ENCODE assay signal across 1 cellular context in the genomic region with DNA sequence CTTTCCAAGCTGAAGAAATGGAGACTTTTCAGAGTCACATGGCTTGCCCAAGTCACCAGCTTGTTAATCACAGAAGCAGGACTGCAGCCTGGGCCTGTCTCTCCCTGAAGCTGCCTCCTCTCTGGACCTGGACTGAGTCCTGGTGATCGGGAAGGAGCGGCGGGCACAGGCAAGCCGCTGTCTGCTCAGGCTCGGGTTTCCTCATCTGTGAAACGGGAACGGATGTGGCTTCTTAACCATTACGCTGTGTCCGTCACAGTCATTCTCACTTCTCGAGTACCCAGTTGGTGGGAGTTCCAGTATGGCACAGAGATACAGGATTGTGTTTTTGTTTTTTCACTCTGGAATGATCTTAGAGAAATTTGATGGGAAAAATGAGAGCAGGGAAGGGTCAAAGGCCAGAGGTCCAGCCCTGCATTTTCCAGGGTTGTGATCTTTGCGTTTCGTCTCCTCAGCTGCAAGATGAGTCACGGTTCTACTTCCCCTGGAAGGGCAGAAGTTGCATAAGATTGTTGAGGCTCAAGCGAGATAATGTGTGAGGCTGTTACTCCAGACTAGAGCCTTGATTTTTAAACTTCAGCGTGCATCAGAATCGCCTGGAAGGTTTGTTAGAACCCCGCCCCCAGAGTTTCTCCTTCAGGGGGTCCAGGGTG.
TF ChIP-seq lines count a peak whose summit lies in the region.

No MANE protein-coding gene starts in this region.

TF ChIP-seq in K562, 482 proteins besides CTCF, POLR2A, EP300 and RAD21 (continued from another document and continues in another):
- TF ChIP-seq MYNN (IDR thresholded peaks at IDR 0.05): no peak
- TF ChIP-seq MYNN (CRISPR knock-in tag; IDR thresholded peaks at IDR 0.05): no peak
- no peak for TF ChIP-seq CBX2 (IDR thresholded peaks at IDR 0.05; ENCODE audit: insufficient read depth, low read length, poor library complexity, severe bottlenecking)
- TF ChIP-seq, protein P1, sequence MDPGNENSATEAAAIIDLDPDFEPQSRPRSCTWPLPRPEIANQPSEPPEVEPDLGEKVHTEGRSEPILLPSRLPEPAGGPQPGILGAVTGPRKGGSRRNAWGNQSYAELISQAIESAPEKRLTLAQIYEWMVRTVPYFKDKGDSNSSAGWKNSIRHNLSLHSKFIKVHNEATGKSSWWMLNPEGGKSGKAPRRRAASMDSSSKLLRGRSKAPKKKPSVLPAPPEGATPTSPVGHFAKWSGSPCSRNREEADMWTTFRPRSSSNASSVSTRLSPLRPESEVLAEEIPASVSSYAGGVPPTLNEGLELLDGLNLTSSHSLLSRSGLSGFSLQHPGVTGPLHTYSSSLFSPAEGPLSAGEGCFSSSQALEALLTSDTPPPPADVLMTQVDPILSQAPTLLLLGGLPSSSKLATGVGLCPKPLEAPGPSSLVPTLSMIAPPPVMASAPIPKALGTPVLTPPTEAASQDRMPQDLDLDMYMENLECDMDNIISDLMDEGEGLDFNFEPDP (CRISPR knock-in tag; IDR thresholded peaks at IDR 0.05): no peak
- no peak for TF ChIP-seq HEY1 (CRISPR knock-in tag; IDR thresholded peaks at IDR 0.05; ENCODE audit: borderline replicate concordance)
- peak; percentile 63; the same call in 1 of the 2 replicates for TF ChIP-seq ZNF589 (CRISPR knock-in tag; IDR thresholded peaks at IDR 0.05; ENCODE audit: low read depth)
- TF ChIP-seq POLR3A (IDR thresholded peaks at IDR 0.05; ENCODE audit: borderline replicate concordance, extremely low read depth, insufficient read depth, insufficient read length): no peak
- no peak for TF ChIP-seq ARID2 (IDR thresholded peaks at IDR 0.05)
- TF ChIP-seq, protein P2, sequence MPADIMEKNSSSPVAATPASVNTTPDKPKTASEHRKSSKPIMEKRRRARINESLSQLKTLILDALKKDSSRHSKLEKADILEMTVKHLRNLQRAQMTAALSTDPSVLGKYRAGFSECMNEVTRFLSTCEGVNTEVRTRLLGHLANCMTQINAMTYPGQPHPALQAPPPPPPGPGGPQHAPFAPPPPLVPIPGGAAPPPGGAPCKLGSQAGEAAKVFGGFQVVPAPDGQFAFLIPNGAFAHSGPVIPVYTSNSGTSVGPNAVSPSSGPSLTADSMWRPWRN (IDR thresholded peaks at IDR 0.05; ENCODE audit: low read depth): no peak
- TF ChIP-seq ZSCAN29 (IDR thresholded peaks at IDR 0.05): no peak
- TF ChIP-seq, protein P3, sequence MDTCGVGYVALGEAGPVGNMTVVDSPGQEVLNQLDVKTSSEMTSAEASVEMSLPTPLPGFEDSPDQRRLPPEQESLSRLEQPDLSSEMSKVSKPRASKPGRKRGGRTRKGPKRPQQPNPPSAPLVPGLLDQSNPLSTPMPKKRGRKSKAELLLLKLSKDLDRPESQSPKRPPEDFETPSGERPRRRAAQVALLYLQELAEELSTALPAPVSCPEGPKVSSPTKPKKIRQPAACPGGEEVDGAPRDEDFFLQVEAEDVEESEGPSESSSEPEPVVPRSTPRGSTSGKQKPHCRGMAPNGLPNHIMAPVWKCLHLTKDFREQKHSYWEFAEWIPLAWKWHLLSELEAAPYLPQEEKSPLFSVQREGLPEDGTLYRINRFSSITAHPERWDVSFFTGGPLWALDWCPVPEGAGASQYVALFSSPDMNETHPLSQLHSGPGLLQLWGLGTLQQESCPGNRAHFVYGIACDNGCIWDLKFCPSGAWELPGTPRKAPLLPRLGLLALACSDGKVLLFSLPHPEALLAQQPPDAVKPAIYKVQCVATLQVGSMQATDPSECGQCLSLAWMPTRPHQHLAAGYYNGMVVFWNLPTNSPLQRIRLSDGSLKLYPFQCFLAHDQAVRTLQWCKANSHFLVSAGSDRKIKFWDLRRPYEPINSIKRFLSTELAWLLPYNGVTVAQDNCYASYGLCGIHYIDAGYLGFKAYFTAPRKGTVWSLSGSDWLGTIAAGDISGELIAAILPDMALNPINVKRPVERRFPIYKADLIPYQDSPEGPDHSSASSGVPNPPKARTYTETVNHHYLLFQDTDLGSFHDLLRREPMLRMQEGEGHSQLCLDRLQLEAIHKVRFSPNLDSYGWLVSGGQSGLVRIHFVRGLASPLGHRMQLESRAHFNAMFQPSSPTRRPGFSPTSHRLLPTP (IDR thresholded peaks at IDR 0.05; ENCODE audit: borderline replicate concordance, extremely low read depth, insufficient read length): no peak
- TF ChIP-seq KHSRP (IDR thresholded peaks at IDR 0.05): no peak
- TF ChIP-seq, protein P4, sequence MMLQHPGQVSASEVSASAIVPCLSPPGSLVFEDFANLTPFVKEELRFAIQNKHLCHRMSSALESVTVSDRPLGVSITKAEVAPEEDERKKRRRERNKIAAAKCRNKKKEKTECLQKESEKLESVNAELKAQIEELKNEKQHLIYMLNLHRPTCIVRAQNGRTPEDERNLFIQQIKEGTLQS (IDR thresholded peaks at IDR 0.05): peak; percentile 94
- TF ChIP-seq, protein P4 (CRISPR knock-in tag; conservative IDR thresholded peaks at IDR 0.05): no peak
- TF ChIP-seq, protein P5, sequence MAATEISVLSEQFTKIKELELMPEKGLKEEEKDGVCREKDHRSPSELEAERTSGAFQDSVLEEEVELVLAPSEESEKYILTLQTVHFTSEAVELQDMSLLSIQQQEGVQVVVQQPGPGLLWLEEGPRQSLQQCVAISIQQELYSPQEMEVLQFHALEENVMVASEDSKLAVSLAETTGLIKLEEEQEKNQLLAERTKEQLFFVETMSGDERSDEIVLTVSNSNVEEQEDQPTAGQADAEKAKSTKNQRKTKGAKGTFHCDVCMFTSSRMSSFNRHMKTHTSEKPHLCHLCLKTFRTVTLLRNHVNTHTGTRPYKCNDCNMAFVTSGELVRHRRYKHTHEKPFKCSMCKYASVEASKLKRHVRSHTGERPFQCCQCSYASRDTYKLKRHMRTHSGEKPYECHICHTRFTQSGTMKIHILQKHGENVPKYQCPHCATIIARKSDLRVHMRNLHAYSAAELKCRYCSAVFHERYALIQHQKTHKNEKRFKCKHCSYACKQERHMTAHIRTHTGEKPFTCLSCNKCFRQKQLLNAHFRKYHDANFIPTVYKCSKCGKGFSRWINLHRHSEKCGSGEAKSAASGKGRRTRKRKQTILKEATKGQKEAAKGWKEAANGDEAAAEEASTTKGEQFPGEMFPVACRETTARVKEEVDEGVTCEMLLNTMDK (IDR thresholded peaks at IDR 0.05; ENCODE audit: borderline replicate concordance, insufficient read depth, low read depth, low read length, poor library complexity, severe bottlenecking): no peak
- peak; percentile 88 for TF ChIP-seq DPF2 (IDR thresholded peaks at IDR 0.05)
- peak; percentile 52 for TF ChIP-seq SPI1 (IDR thresholded peaks at IDR 0.05; ENCODE audit: borderline replicate concordance, low read depth, low read length)
- peak; percentile 72; the same call in 1 of the 2 replicates for TF ChIP-seq EHMT2 (IDR thresholded peaks at IDR 0.05)
- TF ChIP-seq TEAD1 (CRISPR knock-in tag; IDR thresholded peaks at IDR 0.05): no peak
- no peak for TF ChIP-seq CCAR2 (IDR thresholded peaks at IDR 0.05; ENCODE audit: low read depth, low read length)
- no peak for TF ChIP-seq FOXK2 (conservative IDR thresholded peaks at IDR 0.05 in 1 of 2, IDR thresholded peaks at IDR 0.05 in 1 of 2; ENCODE audit: low read depth in 2 of 2)
- TF ChIP-seq, protein P6, sequence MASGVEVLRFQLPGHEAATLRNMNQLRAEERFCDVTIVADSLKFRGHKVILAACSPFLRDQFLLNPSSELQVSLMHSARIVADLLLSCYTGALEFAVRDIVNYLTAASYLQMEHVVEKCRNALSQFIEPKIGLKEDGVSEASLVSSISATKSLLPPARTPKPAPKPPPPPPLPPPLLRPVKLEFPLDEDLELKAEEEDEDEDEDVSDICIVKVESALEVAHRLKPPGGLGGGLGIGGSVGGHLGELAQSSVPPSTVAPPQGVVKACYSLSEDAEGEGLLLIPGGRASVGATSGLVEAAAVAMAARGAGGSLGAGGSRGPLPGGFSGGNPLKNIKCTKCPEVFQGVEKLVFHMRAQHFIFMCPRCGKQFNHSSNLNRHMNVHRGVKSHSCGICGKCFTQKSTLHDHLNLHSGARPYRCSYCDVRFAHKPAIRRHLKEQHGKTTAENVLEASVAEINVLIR (CRISPR knock-in tag; IDR thresholded peaks at IDR 0.05): no peak
- no peak for TF ChIP-seq ZNF23 (CRISPR knock-in tag; IDR thresholded peaks at IDR 0.05)
- TF ChIP-seq ZNF584 (CRISPR knock-in tag; IDR thresholded peaks at IDR 0.05; ENCODE audit: low read depth): no peak; the same call in 1 of the 2 replicates
- no peak for TF ChIP-seq TRIM28 (IDR thresholded peaks at IDR 0.05)
- TF ChIP-seq ZNF140 (CRISPR knock-in tag; IDR thresholded peaks at IDR 0.05): no peak
- TF ChIP-seq, protein P7, sequence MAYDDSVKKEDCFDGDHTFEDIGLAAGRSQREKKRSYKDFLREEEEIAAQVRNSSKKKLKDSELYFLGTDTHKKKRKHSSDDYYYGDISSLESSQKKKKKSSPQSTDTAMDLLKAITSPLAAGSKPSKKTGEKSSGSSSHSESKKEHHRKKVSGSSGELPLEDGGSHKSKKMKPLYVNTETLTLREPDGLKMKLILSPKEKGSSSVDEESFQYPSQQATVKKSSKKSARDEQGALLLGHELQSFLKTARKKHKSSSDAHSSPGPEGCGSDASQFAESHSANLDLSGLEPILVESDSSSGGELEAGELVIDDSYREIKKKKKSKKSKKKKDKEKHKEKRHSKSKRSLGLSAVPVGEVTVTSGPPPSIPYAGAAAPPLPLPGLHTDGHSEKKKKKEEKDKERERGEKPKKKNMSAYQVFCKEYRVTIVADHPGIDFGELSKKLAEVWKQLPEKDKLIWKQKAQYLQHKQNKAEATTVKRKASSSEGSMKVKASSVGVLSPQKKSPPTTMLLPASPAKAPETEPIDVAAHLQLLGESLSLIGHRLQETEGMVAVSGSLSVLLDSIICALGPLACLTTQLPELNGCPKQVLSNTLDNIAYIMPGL (CRISPR knock-in tag; IDR thresholded peaks at IDR 0.05): no peak
- TF ChIP-seq NFIC (IDR thresholded peaks at IDR 0.05): no peak
- TF ChIP-seq ZNF699 (CRISPR knock-in tag; IDR thresholded peaks at IDR 0.05; ENCODE audit: insufficient replicate concordance): no peak
- TF ChIP-seq POLR2B (IDR thresholded peaks at IDR 0.05; ENCODE audit: low read depth, partially characterized antibody): no peak
- TF ChIP-seq DACH1 (IDR thresholded peaks at IDR 0.05; ENCODE audit: partially characterized antibody): no peak
- no peak for TF ChIP-seq ZNF561 (CRISPR knock-in tag; conservative IDR thresholded peaks at IDR 0.05)
- TF ChIP-seq TRIM24 (IDR thresholded peaks at IDR 0.05): peak; percentile 75 to 77; a peak in 3 of 4 replicates
- no peak for TF ChIP-seq MYBL2 (IDR thresholded peaks at IDR 0.05; ENCODE audit: low read depth)
- no peak for TF ChIP-seq MYBL2 (CRISPR knock-in tag; IDR thresholded peaks at IDR 0.05; ENCODE audit: borderline replicate concordance)
- TF ChIP-seq GABPB1 (CRISPR knock-in tag; IDR thresholded peaks at IDR 0.05): peak; percentile 44; the same call in 1 of the 2 replicates
- TF ChIP-seq RBM39 (optimal IDR thresholded peaks at IDR 0.05; ENCODE audit: low read depth, low read length): no peak
- TF ChIP-seq MBD2 (IDR thresholded peaks at IDR 0.05; ENCODE audit: borderline replicate concordance, low read depth): no peak
- TF ChIP-seq ZNF217 (CRISPR knock-in tag; IDR thresholded peaks at IDR 0.05): no peak
- no peak for TF ChIP-seq PHTF2 (CRISPR knock-in tag; IDR thresholded peaks at IDR 0.05)
- no peak for TF ChIP-seq MCM3 (IDR thresholded peaks at IDR 0.05)
- TF ChIP-seq ELF4 (CRISPR knock-in tag; IDR thresholded peaks at IDR 0.05): no peak
- peak in 1 of 2 experiments; percentile 43; a peak in 1 of 4 replicates for TF ChIP-seq ETV6 (IDR thresholded peaks at IDR 0.05; ENCODE audit: borderline replicate concordance in 1 of 2, low read depth in 2 of 2, low read length in 1 of 2)
- no peak for TF ChIP-seq ETV6 (CRISPR knock-in tag; IDR thresholded peaks at IDR 0.05; ENCODE audit: borderline replicate concordance)
- TF ChIP-seq ZNF586 (CRISPR knock-in tag; conservative IDR thresholded peaks at IDR 0.05): no peak
- TF ChIP-seq HDAC2 (IDR thresholded peaks at IDR 0.05): 0 out of 2 replicates have a peak, but pooled peaks have one; percentile 41
- TF ChIP-seq GATA2 (CRISPR knock-in tag; IDR thresholded peaks at IDR 0.05): no peak
- peak; percentile 84; the same call in 1 of the 2 replicates for TF ChIP-seq SMARCE1 (IDR thresholded peaks at IDR 0.05)
- TF ChIP-seq ZNF224 (CRISPR knock-in tag; IDR thresholded peaks at IDR 0.05): no peak
- TF ChIP-seq ZNF124 (CRISPR knock-in tag; IDR thresholded peaks at IDR 0.05): no peak
- no peak for TF ChIP-seq ZBTB1 (CRISPR knock-in tag; IDR thresholded peaks at IDR 0.05; ENCODE audit: borderline replicate concordance, low read depth)
- peak; percentile 71 for TF ChIP-seq CXXC5 (CRISPR knock-in tag; IDR thresholded peaks at IDR 0.05)
- peak; percentile 48; the same call in 1 of the 2 replicates for TF ChIP-seq NFE2 (IDR thresholded peaks at IDR 0.05; ENCODE audit: low read depth)
- TF ChIP-seq, protein P8, sequence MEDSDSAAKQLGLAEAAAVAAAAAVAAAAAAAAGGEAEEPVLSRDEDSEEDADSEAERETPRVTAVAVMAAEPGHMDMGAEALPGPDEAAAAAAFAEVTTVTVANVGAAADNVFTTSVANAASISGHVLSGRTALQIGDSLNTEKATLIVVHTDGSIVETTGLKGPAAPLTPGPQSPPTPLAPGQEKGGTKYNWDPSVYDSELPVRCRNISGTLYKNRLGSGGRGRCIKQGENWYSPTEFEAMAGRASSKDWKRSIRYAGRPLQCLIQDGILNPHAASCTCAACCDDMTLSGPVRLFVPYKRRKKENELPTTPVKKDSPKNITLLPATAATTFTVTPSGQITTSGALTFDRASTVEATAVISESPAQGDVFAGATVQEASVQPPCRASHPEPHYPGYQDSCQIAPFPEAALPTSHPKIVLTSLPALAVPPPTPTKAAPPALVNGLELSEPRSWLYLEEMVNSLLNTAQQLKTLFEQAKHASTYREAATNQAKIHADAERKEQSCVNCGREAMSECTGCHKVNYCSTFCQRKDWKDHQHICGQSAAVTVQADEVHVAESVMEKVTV (CRISPR knock-in tag; IDR thresholded peaks at IDR 0.05): no peak
- TF ChIP-seq HMG20B (CRISPR knock-in tag; IDR thresholded peaks at IDR 0.05): no peak
- TF ChIP-seq, protein P9, sequence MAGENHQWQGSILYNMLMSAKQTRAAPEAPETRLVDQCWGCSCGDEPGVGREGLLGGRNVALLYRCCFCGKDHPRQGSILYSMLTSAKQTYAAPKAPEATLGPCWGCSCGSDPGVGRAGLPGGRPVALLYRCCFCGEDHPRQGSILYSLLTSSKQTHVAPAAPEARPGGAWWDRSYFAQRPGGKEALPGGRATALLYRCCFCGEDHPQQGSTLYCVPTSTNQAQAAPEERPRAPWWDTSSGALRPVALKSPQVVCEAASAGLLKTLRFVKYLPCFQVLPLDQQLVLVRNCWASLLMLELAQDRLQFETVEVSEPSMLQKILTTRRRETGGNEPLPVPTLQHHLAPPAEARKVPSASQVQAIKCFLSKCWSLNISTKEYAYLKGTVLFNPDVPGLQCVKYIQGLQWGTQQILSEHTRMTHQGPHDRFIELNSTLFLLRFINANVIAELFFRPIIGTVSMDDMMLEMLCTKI (IDR thresholded peaks at IDR 0.05; ENCODE audit: partially characterized antibody): no peak
- no peak for TF ChIP-seq PRPF4 (IDR thresholded peaks at IDR 0.05; ENCODE audit: insufficient read depth, low read depth, low read length, poor library complexity, severe bottlenecking)
- no peak for TF ChIP-seq HIVEP1 (CRISPR knock-in tag; IDR thresholded peaks at IDR 0.05)
- TF ChIP-seq ETS2 (tag; IDR thresholded peaks at IDR 0.05; ENCODE audit: borderline replicate concordance, poor library complexity, severe bottlenecking): no peak
